ENCODE assay signal across 21 cellular contexts in genomic region chr20:49097159-49097558, GRCh38.
"Had no signal": no experiment of that assay in that cellular context is flagged by ENCODE, and none has a peak within 500 bp of the region (broad histone marks: within the 10 kb centered on the region; RNA-seq: fewer than 3 reads in every experiment).

No MANE protein-coding gene starts in this region.

- DNase-seq: activated CD4-positive, alpha-beta T cell treated with anti-CD3 and anti-CD28 coated beads, Interleukin-2, amount 50 U/mL, for 4 hours; activated CD8-positive, alpha-beta memory T cell treated with anti-CD3 and anti-CD28 coated beads, Interleukin-2, amount 50 U/mL, for 48 hours; activated effector memory CD4-positive, alpha-beta T cell treated with Interleukin-2 at 50 U/mL for 16 hours; activated T-cell treated with anti-CD3 and anti-CD28 coated beads, Interleukin-2, amount 50 U/mL, for 48 hours; colonic mucosa; dorsolateral prefrontal cortex; effector memory CD8-positive, alpha-beta T cell; heart left ventricle; islet precursor cell; left cardiac atrium; lower lobe of right lung; naive thymus-derived CD4-positive, alpha-beta T cell; spleen; stimulated activated CD4-positive, alpha-beta T cell treated with anti-CD3 and anti-CD28 coated beads, Interleukin-4, amount 100 ng/mL, for 1 hour; stimulated activated naive CD8-positive, alpha-beta T cell treated with anti-CD3 and anti-CD28 coated beads, Interleukin-15, Interleukin-2, amounts not matched to agents 100 U/mL and 50 U/mL, for 24 hours; T-helper 9 cell; upper lobe of right lung had no signal

- H3K4me1 ChIP-seq: colonic mucosa, gastroesophageal sphincter had no signal

- H3K9me3 ChIP-seq: colonic mucosa, gastroesophageal sphincter, heart left ventricle, lower lobe of right lung, prostate gland, spleen, upper lobe of right lung had no signal

- ATAC-seq: effector memory CD8-positive, alpha-beta T cell; gastroesophageal sphincter; heart left ventricle; left cardiac atrium; lower lobe of right lung; naive thymus-derived CD4-positive, alpha-beta T cell; stimulated activated naive CD8-positive, alpha-beta T cell treated with anti-CD3 and anti-CD28 coated beads, Interleukin-15, Interleukin-2, amounts not matched to agents 100 U/mL and 50 U/mL, for 24 hours; upper lobe of right lung; WTC11 had no signal

- H3K27me3 ChIP-seq: colonic mucosa, dorsolateral prefrontal cortex, gastroesophageal sphincter, heart left ventricle, spleen, upper lobe of right lung had no signal

- H3K4me3 ChIP-seq: colonic mucosa, dorsolateral prefrontal cortex, gastroesophageal sphincter, heart left ventricle, lower lobe of right lung, prostate gland, spleen, upper lobe of right lung had no signal

- H3K27ac ChIP-seq: colonic mucosa, epithelial cell of prostate, gastroesophageal sphincter, heart left ventricle, lower lobe of right lung, spleen, upper lobe of right lung had no signal
